28 cellular contexts compared by ENCODE assay signal in the genomic region with DNA sequence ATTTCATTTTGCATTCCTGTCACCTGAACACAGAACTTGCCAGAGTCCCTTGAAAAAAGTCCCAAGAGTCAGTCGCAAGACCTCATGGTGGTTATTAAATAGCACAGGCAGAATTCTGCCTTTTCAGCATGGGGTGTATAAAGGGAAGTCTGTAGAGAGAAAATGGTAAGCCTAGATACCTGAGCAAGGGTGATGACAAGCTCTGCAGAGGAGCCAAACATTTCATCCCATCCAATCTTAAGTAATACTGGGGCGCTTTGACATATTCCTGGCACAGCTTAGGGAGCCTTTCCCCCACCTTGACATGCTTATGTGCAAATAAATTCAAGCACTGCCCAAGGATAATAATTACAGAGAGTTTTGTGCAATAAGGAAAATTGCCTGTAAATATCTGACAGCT.
"Had no signal": no experiment of that assay in that cellular context is flagged by ENCODE, and none has a peak within 500 bp of the region (broad histone marks: within the 10 kb centered on the region; RNA-seq: fewer than 3 reads in every experiment).

No MANE protein-coding gene starts in this region.

- H3K4me3 Mint-ChIP-seq: naive thymus-derived CD4-positive, alpha-beta T cell; natural killer cell; nephron; neural progenitor cell; stimulated activated effector memory CD8-positive, alpha-beta T cell treated with anti-CD3 and anti-CD28 coated beads, Interleukin-12 subunit alpha, Interleukin-12 subunit beta, amount 100 ng/mL, for 72 hours; stimulated activated naive CD8-positive, alpha-beta T cell treated with anti-CD3 and anti-CD28 coated beads, Interleukin-15, amount 100 ng/mL, for 72 hours; type B pancreatic cell had no signal

- H3K27me3 ChIP-seq: neural progenitor cell, pancreas, right atrium auricular region, right lobe of liver, sigmoid colon, suprapubic skin, testis, tibial artery, transverse colon, upper lobe of right lung, uterus had no signal

- H3K4me2 ChIP-seq: neural progenitor cell had no signal

- H3K27ac Mint-ChIP-seq: naive thymus-derived CD4-positive, alpha-beta T cell; natural killer cell; nephron; neural progenitor cell; stimulated activated effector memory CD8-positive, alpha-beta T cell treated with anti-CD3 and anti-CD28 coated beads, Interleukin-12 subunit alpha, Interleukin-12 subunit beta, amount 100 ng/mL, for 72 hours; stimulated activated naive CD8-positive, alpha-beta T cell treated with anti-CD3 and anti-CD28 coated beads, Interleukin-15, amount 100 ng/mL, for 72 hours; type B pancreatic cell had no signal

- H3K4me1 ChIP-seq: neural progenitor cell, pancreas, prostate gland, right atrium auricular region, right lobe of liver, suprapubic skin, testis, tibial artery, transverse colon, uterus had no signal

- H3K27me3 Mint-ChIP-seq: naive thymus-derived CD4-positive, alpha-beta T cell; stimulated activated naive CD8-positive, alpha-beta T cell treated with anti-CD3 and anti-CD28 coated beads, Interleukin-15, amount 100 ng/mL, for 72 hours; type B pancreatic cell had no signal

- H3K36me3 ChIP-seq: neural progenitor cell, pancreas, prostate gland, right atrium auricular region, right lobe of liver, sigmoid colon, suprapubic skin, tibial artery, transverse colon, upper lobe of right lung, uterus had no signal

- H3K4me3 ChIP-seq: neural progenitor cell, pancreas, prostate gland, right atrium auricular region, right lobe of liver, sigmoid colon, suprapubic skin, testis, tibial artery, transverse colon, upper lobe of right lung, uterus had no signal

- ATAC-seq: naive thymus-derived CD4-positive, alpha-beta T cell; natural killer cell; pancreas; right lobe of liver; stimulated activated effector memory CD8-positive, alpha-beta T cell treated with anti-CD3 and anti-CD28 coated beads, Interleukin-12 subunit alpha, Interleukin-12 subunit beta, amount 100 ng/mL, for 72 hours; stimulated activated naive CD8-positive, alpha-beta T cell treated with anti-CD3 and anti-CD28 coated beads, Interleukin-15, amount 100 ng/mL, for 72 hours; stimulated activated naive CD8-positive, alpha-beta T cell treated with anti-CD3 and anti-CD28 coated beads, Interleukin-15, Interleukin-2, amounts not matched to agents 100 U/mL and 50 U/mL, for 24 hours; upper lobe of right lung had no signal

- H3K9me3 Mint-ChIP-seq: natural killer cell; nephron; neural progenitor cell; stimulated activated effector memory CD8-positive, alpha-beta T cell treated with anti-CD3 and anti-CD28 coated beads, Interleukin-12 subunit alpha, Interleukin-12 subunit beta, amount 100 ng/mL, for 72 hours; stimulated activated naive CD8-positive, alpha-beta T cell treated with anti-CD3 and anti-CD28 coated beads, Interleukin-15, amount 100 ng/mL, for 72 hours; type B pancreatic cell had no signal

- H3K27ac ChIP-seq: neural progenitor cell, pancreas, prostate gland, right atrium auricular region, right lobe of liver, sigmoid colon, suprapubic skin, testis, tibial artery, transverse colon, upper lobe of right lung, uterus had no signal

- H3K36me3 Mint-ChIP-seq: naive thymus-derived CD4-positive, alpha-beta T cell; natural killer cell; neural progenitor cell; stimulated activated effector memory CD8-positive, alpha-beta T cell treated with anti-CD3 and anti-CD28 coated beads, Interleukin-12 subunit alpha, Interleukin-12 subunit beta, amount 100 ng/mL, for 72 hours; type B pancreatic cell had no signal

- H3K9me3 ChIP-seq: pancreas, prostate gland, right atrium auricular region, right lobe of liver, suprapubic skin, testis, tibial artery, transverse colon, upper lobe of right lung, uterus had no signal

- H3K4me1 Mint-ChIP-seq: naive thymus-derived CD4-positive, alpha-beta T cell; natural killer cell; neural progenitor cell; stimulated activated effector memory CD8-positive, alpha-beta T cell treated with anti-CD3 and anti-CD28 coated beads, Interleukin-12 subunit alpha, Interleukin-12 subunit beta, amount 100 ng/mL, for 72 hours; stimulated activated naive CD8-positive, alpha-beta T cell treated with anti-CD3 and anti-CD28 coated beads, Interleukin-15, amount 100 ng/mL, for 72 hours had no signal

- DNase-seq: naive thymus-derived CD4-positive, alpha-beta T cell; natural killer cell; nucleus accumbens; pancreas; retina; right lobe of liver; sigmoid colon; small intestine; stimulated activated CD4-positive, alpha-beta T cell treated with anti-CD3 and anti-CD28 coated beads, Interleukin-15, amount 100 ng/mL, for 24 hours; stimulated activated CD4-positive, alpha-beta T cell treated with anti-CD3 and anti-CD28 coated beads, Interleukin-2, amount 100 ng/mL, for 24 hours; stimulated activated CD4-positive, alpha-beta T cell treated with anti-CD3 and anti-CD28 coated beads, Interleukin-2, amount 100 ng/mL, for 48 hours; stimulated activated CD4-positive, alpha-beta T cell treated with anti-CD3 and anti-CD28 coated beads, Interleukin-4, amount 100 ng/mL, for 24 hours; stimulated activated naive CD4-positive, alpha-beta T cell; stimulated activated naive CD8-positive, alpha-beta T cell treated with anti-CD3 and anti-CD28 coated beads, Interleukin-15, amount 100 ng/mL, for 72 hours; stimulated activated naive CD8-positive, alpha-beta T cell treated with anti-CD3 and anti-CD28 coated beads, Interleukin-15, Interleukin-2, amounts not matched to agents 100 U/mL and 50 U/mL, for 24 hours; substantia nigra; testis; tibial artery; transverse colon; upper lobe of right lung; uterus had no signal
